Comparison of ENCODE assay signal across 8 cellular contexts in the genomic region with DNA sequence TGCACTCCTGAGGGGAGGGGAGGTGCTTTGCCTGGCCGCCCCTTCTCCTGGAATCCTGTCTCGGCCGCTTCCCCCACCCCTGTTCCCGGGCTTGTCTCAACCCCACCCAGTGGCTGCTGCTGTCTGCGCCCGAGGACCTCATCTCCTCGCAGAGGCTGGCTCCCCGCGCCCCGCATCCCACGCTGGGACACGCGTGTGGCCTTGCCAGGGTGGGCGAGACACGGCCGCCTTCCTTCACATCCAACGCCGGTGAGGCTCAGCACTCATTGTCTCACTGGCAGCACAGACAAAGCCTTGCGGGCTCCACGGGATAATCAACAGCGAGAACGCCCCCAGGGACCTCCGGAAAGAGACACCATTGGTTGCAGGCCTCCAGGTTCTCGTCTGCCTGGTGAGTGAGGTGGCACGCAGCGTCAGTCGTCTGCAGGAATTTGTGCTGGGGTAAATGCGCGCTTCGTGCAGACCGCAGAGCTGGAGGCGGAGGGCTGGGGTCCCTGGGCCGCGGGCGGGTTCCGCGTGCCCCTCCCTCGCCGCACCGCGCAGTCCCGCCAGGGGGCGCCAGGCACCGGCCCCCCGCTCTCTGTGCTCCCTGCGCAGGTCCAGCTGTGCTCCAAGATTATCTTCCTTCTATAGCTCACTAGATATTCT. TPM values are rescaled to one million over a fixed set of nuclear protein-coding genes. Genes with fewer than 3 reads are reported as not detected.
A peak's percentile ranks its signal among the peaks of the same experiment; 100 is the strongest.
DNase-seq lines count a peak whose midpoint lies in the region; FAIRE-seq and TF ChIP-seq lines count a peak whose summit lies in the region.
"Had no signal": no experiment of that assay in that cellular context is flagged by ENCODE, and none has a peak within 500 bp of the region (broad histone marks: within the 10 kb centered on the region; RNA-seq: fewer than 3 reads in every experiment).

No MANE protein-coding gene starts in this region.

- no peak for TF ChIP-seq POLR2A in GM12891 (IDR thresholded peaks at IDR 0.05; ENCODE audit: low read depth, low read length)

- H3K9ac ChIP-seq in SK-N-MC (ENCODE audit: insufficient read length) = no peak overlapping the region

- H3K27ac ChIP-seq in SK-N-MC = no peak overlapping the region
- H3K27ac ChIP-seq: skin epidermis had no signal

- H3K4me3 ChIP-seq in SK-N-MC (peak overlapping the region; percentile 52), epithelial cell of proximal tubule (ENCODE audit: low read depth, low read length) (no peak overlapping the region)
- H3K4me3 ChIP-seq: skin epidermis had no signal

- no peaks in the 10 kb centered on the region for H3K9me3 ChIP-seq in SK-N-MC (ENCODE audit: low read depth, low read length)

- FAIRE-seq in GM12891 (lab: Jason Lieb, UNC) (no peak), GM19239 (lab: Jason Lieb, UNC) (no peak)

- H3K36me3 ChIP-seq in SK-N-MC (ENCODE audit: insufficient read depth, low read length) = no peaks in the 10 kb centered on the region

- TF ChIP-seq CTCF in epithelial cell of proximal tubule (conservative IDR thresholded peaks at IDR 0.05; ENCODE audit: low read depth, low read length) = peak; percentile 66

- peak; percentile 44 for DNase-seq in GM12891 (ENCODE audit: insufficient read length, low spot score)
- DNase-seq in SK-N-MC (ENCODE audit: low read depth, low spot score) = peak; percentile 20
- no peak for DNase-seq in epithelial cell of proximal tubule (ENCODE audit: low read depth)
- peak in 29 of 56 donors; percentile 12 to 68 (median 38) for DNase-seq in nucleus accumbens (lab: John Stamatoyannopoulos, UW)
- DNase-seq in ureter (ENCODE audit: low spot score) = no peak
- DNase-seq in GM19239 (ENCODE audit: insufficient read length, low spot score) = no peak
- DNase-seq in DMS53 (lab: John Stamatoyannopoulos, UW) = no peak

TF ChIP-seq in GM12891, 5 proteins besides CTCF, POLR2A, EP300 and RAD21:
- TF ChIP-seq POU2F2 (IDR thresholded peaks at IDR 0.05; ENCODE audit: low read depth, low read length) = no peak
- TF ChIP-seq PAX5 (IDR thresholded peaks at IDR 0.05; ENCODE audit: insufficient read depth, low read length, severe bottlenecking) = no peak
- TF ChIP-seq SPI1 (IDR thresholded peaks at IDR 0.05; ENCODE audit: low read depth, low read length) = no peak
- TF ChIP-seq TAF1 (IDR thresholded peaks at IDR 0.05; ENCODE audit: low read depth, low read length) = no peak
- no peak for TF ChIP-seq POLR2AphosphoS5 (IDR thresholded peaks at IDR 0.05; ENCODE audit: low read depth, low read length)

RNA-seq across cellular contexts. Expression of a gene that starts 26.8 kb away (rescaled TPM):
- polyA plus RNA-seq in GM12891 (2012; ENCODE audit: low read depth, missing spikeins) = not detected
- total RNA-seq in epithelial cell of proximal tubule (not detected in 2 replicates), ureter (not detected)

Comparison
In these comparisons a context has a peak if more than half of its experiments do, and no peak if none do; other contexts are left out.
1. DNase-seq: peak in GM12891 (single experiment), SK-N-MC (single experiment) and nucleus accumbens (29 of 56); none in epithelial cell of proximal tubule (single experiment), ureter (single experiment), GM19239 (single experiment) and DMS53 (single experiment).